24 cellular contexts compared by ENCODE assay signal in the genomic region with DNA sequence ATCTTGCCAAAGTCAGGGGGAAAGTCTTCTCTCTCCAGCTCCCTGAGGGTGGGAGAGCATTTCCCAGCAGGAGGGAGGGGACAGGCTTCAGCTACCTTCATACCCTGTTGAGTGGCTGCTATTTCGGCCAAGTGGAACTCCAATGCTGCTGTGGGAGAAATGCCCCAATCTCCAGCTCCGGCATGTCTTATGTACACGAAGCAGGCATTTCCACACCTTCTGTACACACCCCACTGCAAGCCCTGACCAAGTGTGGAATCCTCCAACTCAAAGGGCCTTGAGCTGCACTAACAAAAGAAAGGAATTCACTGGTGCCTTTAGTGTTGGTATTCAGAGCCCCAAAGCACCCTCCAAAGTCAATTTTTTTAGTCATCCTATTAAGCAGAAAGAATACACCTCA.
"Had no signal": no experiment of that assay in that cellular context is flagged by ENCODE, and none has a peak within 500 bp of the region (broad histone marks: within the 10 kb centered on the region; RNA-seq: fewer than 3 reads in every experiment).

No MANE protein-coding gene starts in this region.

- H3K27ac ChIP-seq: Peyer's patch, RWPE1, SJSA1 had no signal

- H3K9me3 ChIP-seq: Peyer's patch, SJSA1 had no signal

- H3K27me3 ChIP-seq: Peyer's patch, SJSA1 had no signal

- H3K36me3 ChIP-seq: Peyer's patch, SJSA1 had no signal

- DNase-seq: activated B cell treated with CpG ODN at 0.5 μM for 24 hours; activated CD4-positive, alpha-beta T cell treated with anti-CD3 and anti-CD28 coated beads for 1 hour; activated CD4-positive, alpha-beta T cell treated with anti-CD3 and anti-CD28 coated beads, Interleukin-2, amount 10 ng/mL, durations not matched to agents 24 days and 14 days; activated CD4-positive, alpha-beta T cell treated with anti-CD3 and anti-CD28 coated beads, Interleukin-2, amount 50 U/mL, for 48 hours; activated CD8-positive, alpha-beta memory T cell treated with anti-CD3 and anti-CD28 coated beads, Interleukin-2, amount 10 ng/mL, durations not matched to agents 7 days and 5 days; activated effector memory CD4-positive, alpha-beta T cell treated with anti-CD3 and anti-CD28 coated beads, Interleukin-2, amount 50 U/mL, for 16 hours; activated naive CD4-positive, alpha-beta T cell treated with Interleukin-2 at 50 U/mL for 16 hours; activated naive CD8-positive, alpha-beta T cell treated with anti-CD3 and anti-CD28 coated beads, Interleukin-2, amount 50 U/mL, for 24 hours; activated T-cell treated with anti-CD3 and anti-CD28 coated beads, Interleukin-2, amount 50 U/mL, for 24 hours; amygdala; KG1; NCI-H1092; NCI-H1417; NCI-H1930; NCI-H2171; NCI-H345; NCI-H510A treated with DMSO at 0.1 percent for 48 hours; Peyer's patch; SHP77; SW 1271 had no signal

- H3K4me3 ChIP-seq: Peyer's patch, SJSA1 had no signal

- H3K4me1 ChIP-seq: Peyer's patch had no signal

- ATAC-seq: activated CD8-positive, alpha-beta memory T cell treated with anti-CD3 and anti-CD28 coated beads, Interleukin-2, amount 10 ng/mL, durations not matched to agents 7 days and 5 days; activated naive CD4-positive, alpha-beta T cell treated with anti-CD3 and anti-CD28 coated beads, Interleukin-2, amount 50 U/mL, for 72 hours; activated naive CD8-positive, alpha-beta T cell treated with anti-CD3 and anti-CD28 coated beads, Interleukin-2, amount 50 U/mL, for 24 hours; SK-N-SH treated with all-trans-retinoic acid at 6 μM for 48 hours had no signal
